Comparison of ENCODE assay signal across 1 cellular context in genomic region chr17:31431098-31431794, GRCh38.
TF ChIP-seq lines count a peak whose summit lies in the region.

No MANE protein-coding gene starts in this region.

TF ChIP-seq in GM23338, 12 proteins besides CTCF, POLR2A, EP300 and RAD21 (continued from another document):
- TF ChIP-seq ZNF462 (CRISPR knock-in tag; IDR thresholded peaks at IDR 0.05) = no peak
- no peak for TF ChIP-seq EZH2 (IDR thresholded peaks at IDR 0.05; ENCODE audit: low read depth, unreplicated experiment)
- no peak for TF ChIP-seq CREB1 (CRISPR knock-in tag; IDR thresholded peaks at IDR 0.05; ENCODE audit: low read depth)
